Comparison of ENCODE assay signal across 8 cellular contexts in genomic region chr6:125986956-125987617, GRCh38. TPM values are rescaled to one million over a fixed set of nuclear protein-coding genes. Genes with fewer than 3 reads are reported as not detected.
DNase-seq lines count a peak whose midpoint lies in the region; ATAC-seq and TF ChIP-seq lines count a peak whose summit lies in the region.

No MANE protein-coding gene starts in this region.

- ATAC-seq in CD4-positive, CD25-positive, alpha-beta regulatory T cell (ENCODE audit: low read depth in 2 of 2) = peak; percentile 23 to 25
- ATAC-seq in GM19438 (IDR thresholded peaks at IDR 0.05; ENCODE audit: low read depth, unreplicated experiment) (peak; percentile 42), HG03439 (IDR thresholded peaks at IDR 0.05; ENCODE audit: unreplicated experiment) (peak; percentile 36), gastroesophageal sphincter (no peak)

- no peaks in the 10 kb centered on the region for H3K36me3 Mint-ChIP-seq in CD4-positive, CD25-positive, alpha-beta regulatory T cell

- peaks cover 27% of the 10 kb centered on the region; the same call in 1 of the 2 replicates for H3K79me2 ChIP-seq in SK-N-SH (ENCODE audit: insufficient read depth)

- POLR2A ChIA-PET in SK-N-SH (lab: Yijun Ruan, JAX) = interaction anchor here (1.0 to 2.9 kb wide), 9 partner anchors 8 to 1532 kb away, joined by 3 to 23 read pairs (median 6); partner anchors contain the start of genes HDDC2, MTCL3, NCOA7 and RNF146

- TF ChIP-seq EP300 in SK-N-SH (IDR thresholded peaks at IDR 0.05; ENCODE audit: borderline replicate concordance in 1 of 2, low read depth in 1 of 2, low read length in 1 of 2) (no peak), gastroesophageal sphincter (IDR thresholded peaks at IDR 0.05) (no peak), sigmoid colon (IDR thresholded peaks at IDR 0.05) (no peak)

- no peaks in the 10 kb centered on the region for H3K27me3 Mint-ChIP-seq in CD4-positive, CD25-positive, alpha-beta regulatory T cell

- peak overlapping the region; percentile 91 for H3K4me2 ChIP-seq in SK-N-SH

- peak in 1 of 3 donors; percentile 53 for DNase-seq in CD4-positive, CD25-positive, alpha-beta regulatory T cell
- peak; percentile 9 for DNase-seq in SK-N-SH
- no peak for DNase-seq in sigmoid colon
- no peak for DNase-seq in GF-D8 (lab: John Stamatoyannopoulos, UW)
- DNase-seq in iPS-NIHi11 (ENCODE audit: low spot score) = no peak

- WGBS in SK-N-SH (ENCODE audit: low lambda C conversion rate) = 24% methylated on average over 11 of the region's 11 CpGs
- 14 to 15% methylated on average over 9 to 10 of the region's 11 CpGs for WGBS in gastroesophageal sphincter (ENCODE audit: low coverage in 1 of 2), 2 donors
- 14 to 21% methylated on average over 11 of the region's 11 CpGs for WGBS in sigmoid colon, 2 donors

- peaks cover 10 to 22% (median 15%) of the 10 kb centered on the region in 4 donors for H3K4me1 Mint-ChIP-seq in CD4-positive, CD25-positive, alpha-beta regulatory T cell

- peaks cover 17% of the 10 kb centered on the region for H3F3A ChIP-seq in SK-N-SH (replicated peaks; ENCODE audit: insufficient read depth)

- H3K4me3 Mint-ChIP-seq in CD4-positive, CD25-positive, alpha-beta regulatory T cell = no peak overlapping the region

- H3K27ac Mint-ChIP-seq in CD4-positive, CD25-positive, alpha-beta regulatory T cell = no peak overlapping the region

- intact Hi-C loops in sigmoid colon (cut with DNase I) = loop anchor here (10.0 kb wide), 1 partner anchor 202 kb away; no protein-coding TSS in a partner anchor

- H3K9me2 ChIP-seq in SK-N-SH = no peaks in the 10 kb centered on the region

- CTCF ChIA-PET in SK-N-SH (lab: Yijun Ruan, JAX) = interaction anchor here (0.6 to 3.4 kb wide), 8 partner anchors 9 to 223 kb away, joined by 3 to 23 read pairs (median 4); partner anchors contain the start of gene HINT3

- no peaks in the 10 kb centered on the region for H3K27me3 ChIP-seq in CD4-positive, CD25-positive, alpha-beta regulatory T cell (ENCODE audit: control insufficient read depth, insufficient read depth, low read length)
- H3K27me3 ChIP-seq in SK-N-SH (ENCODE audit: insufficient read depth) (no peaks in the 10 kb centered on the region), gastroesophageal sphincter (no peaks in the 10 kb centered on the region), sigmoid colon (no peaks in the 10 kb centered on the region)

- peak overlapping the region; percentile 80 for H3K27ac ChIP-seq in CD4-positive, CD25-positive, alpha-beta regulatory T cell (ENCODE audit: insufficient read depth, low read length, poor library complexity, severe bottlenecking)
- peak overlapping the region; percentile 53 to 87; a peak in 3 of 4 replicates for H3K27ac ChIP-seq in SK-N-SH (ENCODE audit: low read depth in 2 of 2, low read length in 1 of 2)
- peak overlapping the region; percentile 80 to 91 (median 87) for H3K27ac ChIP-seq in gastroesophageal sphincter
- H3K27ac ChIP-seq in sigmoid colon = peak overlapping the region; percentile 81

- H3K9me3 Mint-ChIP-seq in CD4-positive, CD25-positive, alpha-beta regulatory T cell = no peaks in the 10 kb centered on the region

- TF ChIP-seq RAD21 in SK-N-SH (IDR thresholded peaks at IDR 0.05; ENCODE audit: low read length) = no peak

- TF ChIP-seq CTCF in SK-N-SH (IDR thresholded peaks at IDR 0.05) (no peak), gastroesophageal sphincter (IDR thresholded peaks at IDR 0.05) (no peak), sigmoid colon (IDR thresholded peaks at IDR 0.05) (no peak)

- TF ChIP-seq POLR2A in gastroesophageal sphincter (IDR thresholded peaks at IDR 0.05) = no peak
- TF ChIP-seq POLR2A in sigmoid colon (IDR thresholded peaks at IDR 0.05) = no peak

- no peaks in the 10 kb centered on the region for H3K9me3 ChIP-seq in CD4-positive, CD25-positive, alpha-beta regulatory T cell (ENCODE audit: control insufficient read depth in 2 of 2, low read length in 2 of 2)
- H3K9me3 ChIP-seq in SK-N-SH (no peaks in the 10 kb centered on the region), gastroesophageal sphincter (no peaks in the 10 kb centered on the region), sigmoid colon (no peaks in the 10 kb centered on the region)

- H2AFZ ChIP-seq in SK-N-SH (ENCODE audit: low read depth) = peak overlapping the region; percentile 99

- no peaks in the 10 kb centered on the region for H4K20me1 ChIP-seq in SK-N-SH (ENCODE audit: insufficient read depth)

- H3K9ac ChIP-seq in SK-N-SH = peak overlapping the region; percentile 78

- H3K36me3 ChIP-seq in CD4-positive, CD25-positive, alpha-beta regulatory T cell (ENCODE audit: control insufficient read depth, insufficient read depth, low read length) = no peaks in the 10 kb centered on the region
- no peaks in the 10 kb centered on the region for H3K36me3 ChIP-seq in SK-N-SH (replicated peaks in 1 of 2; ENCODE audit: control insufficient read depth in 1 of 2, insufficient read depth in 2 of 2, low read length in 1 of 2)
- H3K36me3 ChIP-seq in gastroesophageal sphincter = no peaks in the 10 kb centered on the region
- no peaks in the 10 kb centered on the region for H3K36me3 ChIP-seq in sigmoid colon

- peak overlapping the region; percentile 89 for H3K4me3 ChIP-seq in CD4-positive, CD25-positive, alpha-beta regulatory T cell (ENCODE audit: low read depth, low read length)
- H3K4me3 ChIP-seq in SK-N-SH (ENCODE audit: low read depth in 2 of 2, low read length in 1 of 2) = peak overlapping the region; percentile 88 to 98
- peak overlapping the region; percentile 89 to 95 for H3K4me3 ChIP-seq in gastroesophageal sphincter
- H3K4me3 ChIP-seq in sigmoid colon = peak overlapping the region; percentile 64 to 76 (median 69)

- H3K4me1 ChIP-seq in CD4-positive, CD25-positive, alpha-beta regulatory T cell (ENCODE audit: control insufficient read depth, insufficient read depth, low read length, poor library complexity, severe bottlenecking) = peaks cover 21% of the 10 kb centered on the region
- H3K4me1 ChIP-seq in SK-N-SH (ENCODE audit: control insufficient read depth in 1 of 2, insufficient read depth in 2 of 2, low read depth in 1 of 2, low read length in 1 of 2) = peaks cover 3 to 21% of the 10 kb centered on the region in 2 experiments
- H3K4me1 ChIP-seq in gastroesophageal sphincter = peaks cover 0 to 62% (median 2%) of the 10 kb centered on the region in 3 donors
- H3K4me1 ChIP-seq in sigmoid colon = peaks cover 0 to 33% (median 29%) of the 10 kb centered on the region in 4 donors

TF ChIP-seq in SK-N-SH, 30 proteins besides CTCF, POLR2A, EP300 and RAD21:
- TF ChIP-seq CHD2 (IDR thresholded peaks at IDR 0.05; ENCODE audit: low read length, partially characterized antibody) (no peak), TEAD4 (IDR thresholded peaks at IDR 0.05; ENCODE audit: borderline replicate concordance, insufficient read depth) (no peak), YY1 (IDR thresholded peaks at IDR 0.05; ENCODE audit: low read depth) (no peak), RCOR1 (IDR thresholded peaks at IDR 0.05; ENCODE audit: low read length) (no peak), MXI1 (IDR thresholded peaks at IDR 0.05; ENCODE audit: low read depth, low read length) (no peak), JUND (IDR thresholded peaks at IDR 0.05) (no peak), NRF1 (IDR thresholded peaks at IDR 0.05; ENCODE audit: low read depth, low read length) (no peak), TAF1 (IDR thresholded peaks at IDR 0.05; ENCODE audit: borderline replicate concordance, low read depth, low read length) (no peak), NFIC (IDR thresholded peaks at IDR 0.05; ENCODE audit: borderline replicate concordance) (no peak), FOSL2 (IDR thresholded peaks at IDR 0.05; ENCODE audit: borderline replicate concordance, low read depth) (no peak), GATA2 (CRISPR knock-in tag; IDR thresholded peaks at IDR 0.05) (no peak)
- TF ChIP-seq, protein P1, sequence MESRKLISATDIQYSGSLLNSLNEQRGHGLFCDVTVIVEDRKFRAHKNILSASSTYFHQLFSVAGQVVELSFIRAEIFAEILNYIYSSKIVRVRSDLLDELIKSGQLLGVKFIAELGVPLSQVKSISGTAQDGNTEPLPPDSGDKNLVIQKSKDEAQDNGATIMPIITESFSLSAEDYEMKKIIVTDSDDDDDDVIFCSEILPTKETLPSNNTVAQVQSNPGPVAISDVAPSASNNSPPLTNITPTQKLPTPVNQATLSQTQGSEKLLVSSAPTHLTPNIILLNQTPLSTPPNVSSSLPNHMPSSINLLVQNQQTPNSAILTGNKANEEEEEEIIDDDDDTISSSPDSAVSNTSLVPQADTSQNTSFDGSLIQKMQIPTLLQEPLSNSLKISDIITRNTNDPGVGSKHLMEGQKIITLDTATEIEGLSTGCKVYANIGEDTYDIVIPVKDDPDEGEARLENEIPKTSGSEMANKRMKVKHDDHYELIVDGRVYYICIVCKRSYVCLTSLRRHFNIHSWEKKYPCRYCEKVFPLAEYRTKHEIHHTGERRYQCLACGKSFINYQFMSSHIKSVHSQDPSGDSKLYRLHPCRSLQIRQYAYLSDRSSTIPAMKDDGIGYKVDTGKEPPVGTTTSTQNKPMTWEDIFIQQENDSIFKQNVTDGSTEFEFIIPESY (IDR thresholded peaks at IDR 0.05; ENCODE audit: borderline replicate concordance, low read depth) = no peak

RNA-seq across cellular contexts. Expression of gene TRMT11, which starts 0.7 kb away (rescaled TPM):
- 16.9 TPM for total RNA-seq in CD4-positive, CD25-positive, alpha-beta regulatory T cell
- polyA plus RNA-seq in CD4-positive, CD25-positive, alpha-beta regulatory T cell = 10 to 100 TPM in 1 of 4 donors, 1 to 10 TPM in 3; 5.7 to 12.0 (median 9.7) TPM
- polyA plus RNA-seq in SK-N-SH (2012; rRNA removed) (15.0 and 22.8 TPM in 2 replicates), sigmoid colon (10 to 100 TPM; 11.0 to 12.6 (median 11.3) TPM)
- 21.8 and 28.3 TPM in 2 replicates for polyA plus RNA-seq in SK-N-SH (2012; cell fraction: cytosol; rRNA removed)
- polyA plus RNA-seq in SK-N-SH (2012; cell fraction: nucleus; rRNA removed) = 24.8 and 64.2 TPM in 2 replicates
- total RNA-seq in gastroesophageal sphincter (10 to 100 TPM; 13.3 to 49.7 (median 22.3) TPM), sigmoid colon (10 to 100 TPM; 20.3 to 27.8 (median 25.7) TPM)

RNA-seq across cellular contexts. Expression of gene HINT3, which starts 30.5 kb away (rescaled TPM):
- 11.6 TPM for total RNA-seq in CD4-positive, CD25-positive, alpha-beta regulatory T cell
- 10 to 100 TPM in 2 of 4 donors, 1 to 10 TPM in 2; 8.3 to 13.9 (median 9.8) TPM for polyA plus RNA-seq in CD4-positive, CD25-positive, alpha-beta regulatory T cell
- polyA plus RNA-seq in SK-N-SH (2012; rRNA removed) (1.8 and 1.9 TPM in 2 replicates), sigmoid colon (10 to 100 TPM; 15.0 to 28.0 (median 25.2) TPM)
- 3.9 and 5.0 TPM in 2 replicates for polyA plus RNA-seq in SK-N-SH (2012; cell fraction: cytosol; rRNA removed)
- 1.2 and 1.3 TPM in 2 replicates for polyA plus RNA-seq in SK-N-SH (2012; cell fraction: nucleus; rRNA removed)
- total RNA-seq in gastroesophageal sphincter (10 to 100 TPM; 31.0 to 54.8 (median 46.2) TPM), sigmoid colon (10 to 100 TPM; 41.4 to 49.6 (median 48.3) TPM)
